In genomic region chr12:106620588-106620987, GRCh38 we compare ENCODE assay signal across 11 cellular contexts. TPM values are rescaled to one million over a fixed set of nuclear protein-coding genes. Genes with fewer than 3 reads are reported as not detected.
"Had no signal": no experiment of that assay in that cellular context is flagged by ENCODE, and none has a peak within 500 bp of the region (broad histone marks: within the 10 kb centered on the region; RNA-seq: fewer than 3 reads in every experiment).

No MANE protein-coding gene starts in this region.

RNA-seq across cellular contexts. Expression of gene RFX4, which starts 37.8 kb away (rescaled TPM):
- total RNA-seq: stomach, suprapubic skin, thoracic aorta, tibial nerve, transverse colon, upper lobe of left lung, upper lobe of right lung, ureter, urinary bladder, uterus, vagina had no signal
- polyA plus RNA-seq: stomach, urinary bladder had no signal
